Comparison of ENCODE assay signal across 9 cellular contexts in genomic region chr12:124506145-124506831, GRCh38.
DNase-seq lines count a peak whose midpoint lies in the region; ATAC-seq and TF ChIP-seq lines count a peak whose summit lies in the region.
"Had no signal": no experiment of that assay in that cellular context is flagged by ENCODE, and none has a peak within 500 bp of the region (broad histone marks: within the 10 kb centered on the region; RNA-seq: fewer than 3 reads in every experiment).

No MANE protein-coding gene starts in this region.

- H3K4me3 ChIP-seq in DND-41 (ENCODE audit: low read depth in 1 of 2, low read length in 2 of 2), result no peak overlapping the region
- H3K4me3 ChIP-seq in choroid plexus epithelial cell (ENCODE audit: low read depth, low read length), result peak overlapping the region; percentile 16
- peak overlapping the region; percentile 8 to 15 for H3K4me3 ChIP-seq in uterus

- H3K9me3 Mint-ChIP-seq in natural killer cell, result no peaks in the 10 kb centered on the region
- H3K9me3 Mint-ChIP-seq in activated naive CD8-positive, alpha-beta T cell treated with anti-CD3 and anti-CD28 coated beads for 36 hours, result no peaks in the 10 kb centered on the region
- H3K9me3 Mint-ChIP-seq: activated naive CD4-positive, alpha-beta T cell treated with anti-CD3 and anti-CD28 coated beads, Interleukin-2, amount 50 U/mL, for 24 hours had no signal

- 0 out of 2 replicates have a peak overlapping the region, but pooled peaks have one; percentile 26 for H3K27ac ChIP-seq in DND-41 (ENCODE audit: low read length)
- peak overlapping the region; percentile 81 to 85 for H3K27ac ChIP-seq in uterus

- H3K4me2 ChIP-seq in DND-41 (ENCODE audit: insufficient read depth, low read length), result no peak overlapping the region

- peaks cover 29 to 74% of the 10 kb centered on the region in 2 donors for H3K4me1 Mint-ChIP-seq in natural killer cell
- peaks cover 39% of the 10 kb centered on the region for H3K4me1 Mint-ChIP-seq in activated naive CD8-positive, alpha-beta T cell treated with anti-CD3 and anti-CD28 coated beads for 36 hours

- peak overlapping the region in 1 of 2 donors; percentile 1 for H3K27ac Mint-ChIP-seq in natural killer cell
- no peak overlapping the region for H3K27ac Mint-ChIP-seq in activated naive CD8-positive, alpha-beta T cell treated with anti-CD3 and anti-CD28 coated beads for 36 hours
- H3K27ac Mint-ChIP-seq: activated naive CD4-positive, alpha-beta T cell treated with anti-CD3 and anti-CD28 coated beads, Interleukin-2, amount 50 U/mL, for 24 hours had no signal

- no peak overlapping the region for H3K9ac ChIP-seq in DND-41 (ENCODE audit: low read depth, low read length)

- TF ChIP-seq POLR2A in uterus (IDR thresholded peaks at IDR 0.05), result peak in 1 of 2 donors; percentile 22

- no peak for DNase-seq in DND-41
- peak; percentile 62 to 74 for DNase-seq in NCI-H446 (lab: John Stamatoyannopoulos, UW)
- peak; percentile 88 for DNase-seq in choroid plexus epithelial cell (ENCODE audit: low read depth)
- peak; percentile 64 for DNase-seq in medulla oblongata (ENCODE audit: extremely low spot score)
- peak; percentile 87 for DNase-seq in uterus
- no peak for DNase-seq in natural killer cell
- no peak for DNase-seq in stimulated activated CD4-positive, alpha-beta T cell treated with anti-CD3 and anti-CD28 coated beads, Interleukin-2, amount 100 ng/mL, for 48 hours
- DNase-seq in activated naive CD8-positive, alpha-beta T cell treated with anti-CD3 and anti-CD28 coated beads for 36 hours, result no peak

- H3K36me3 ChIP-seq in DND-41 (ENCODE audit: insufficient read depth, low read length) (0 out of 2 replicates have a peak, but pooled peaks cover 7% of the 10 kb centered on the region), uterus (no peaks in the 10 kb centered on the region)

- peaks cover 100% of the 10 kb centered on the region for H3K79me2 ChIP-seq in DND-41 (ENCODE audit: insufficient read depth, low read length)

- TF ChIP-seq CTCF in DND-41 (IDR thresholded peaks at IDR 0.05; ENCODE audit: borderline replicate concordance, extremely low read depth, low read length, poor library complexity, severe bottlenecking), result no peak
- peak; percentile 9 for TF ChIP-seq CTCF in choroid plexus epithelial cell (conservative IDR thresholded peaks at IDR 0.05; ENCODE audit: low read depth, low read length)
- no peak for TF ChIP-seq CTCF in uterus (IDR thresholded peaks at IDR 0.05)
- no peak for TF ChIP-seq CTCF in natural killer cell (IDR thresholded peaks at IDR 0.05)

- H3K4me3 Mint-ChIP-seq in natural killer cell, result no peak overlapping the region
- no peak overlapping the region for H3K4me3 Mint-ChIP-seq in activated naive CD8-positive, alpha-beta T cell treated with anti-CD3 and anti-CD28 coated beads for 36 hours
- H3K4me3 Mint-ChIP-seq: activated naive CD4-positive, alpha-beta T cell treated with anti-CD3 and anti-CD28 coated beads, Interleukin-2, amount 50 U/mL, for 24 hours had no signal

- ATAC-seq in DND-41 (ENCODE audit: insufficient read depth, low read depth) (no peak), natural killer cell (no peak)

- intact Hi-C loops in uterus (cut with DNase I; ENCODE audit: low total_unique reads), result no loop called here
- intact Hi-C loops in natural killer cell (cut with micrococcal nuclease), result no loop called here

- no peaks in the 10 kb centered on the region for H3K27me3 Mint-ChIP-seq in natural killer cell (ENCODE audit: low read depth in 2 of 2)
- H3K27me3 Mint-ChIP-seq in activated naive CD8-positive, alpha-beta T cell treated with anti-CD3 and anti-CD28 coated beads for 36 hours, result no peaks in the 10 kb centered on the region
- H3K27me3 Mint-ChIP-seq: activated naive CD4-positive, alpha-beta T cell treated with anti-CD3 and anti-CD28 coated beads, Interleukin-2, amount 50 U/mL, for 24 hours had no signal

- H3K27me3 ChIP-seq in DND-41 (ENCODE audit: insufficient read depth, low read length, poor library complexity), result no peaks in the 10 kb centered on the region
- H3K27me3 ChIP-seq in uterus, result no peaks in the 10 kb centered on the region

- no peaks in the 10 kb centered on the region for H3K9me3 ChIP-seq in DND-41 (ENCODE audit: insufficient read depth, low read length, severe bottlenecking)
- H3K9me3 ChIP-seq in uterus, result no peaks in the 10 kb centered on the region

- H3K4me1 ChIP-seq in DND-41 (ENCODE audit: insufficient read depth, low read length) (no peaks in the 10 kb centered on the region), uterus (peaks cover 15 to 42% of the 10 kb centered on the region in 2 donors)

- H4K20me1 ChIP-seq in DND-41 (ENCODE audit: insufficient read depth, low read length), result peaks cover 99% of the 10 kb centered on the region

- no peaks in the 10 kb centered on the region for H3K36me3 Mint-ChIP-seq in natural killer cell
- H3K36me3 Mint-ChIP-seq in activated naive CD8-positive, alpha-beta T cell treated with anti-CD3 and anti-CD28 coated beads for 36 hours, result peaks cover 5% of the 10 kb centered on the region
- H3K36me3 Mint-ChIP-seq: activated naive CD4-positive, alpha-beta T cell treated with anti-CD3 and anti-CD28 coated beads, Interleukin-2, amount 50 U/mL, for 24 hours had no signal

- no peak overlapping the region for H2AFZ ChIP-seq in DND-41 (ENCODE audit: low read depth, low read length)

Comparison
In these comparisons a context has a peak if more than half of its experiments do, and no peak if none do; other contexts are left out.
1. DNase-seq: peak in NCI-H446 (2 of 2), choroid plexus epithelial cell (single experiment), medulla oblongata (single experiment) and uterus (2 of 2); none in DND-41 (single experiment), natural killer cell (single experiment), stimulated activated CD4-positive, alpha-beta T cell treated with anti-CD3 and anti-CD28 coated beads, Interleukin-2, amount 100 ng/mL, for 48 hours (0 of 2) and activated naive CD8-positive, alpha-beta T cell treated with anti-CD3 and anti-CD28 coated beads for 36 hours (single experiment).
2. H3K4me3 ChIP-seq: peak in choroid plexus epithelial cell (single experiment) and uterus (2 of 2); none in DND-41 (0 of 2).